In the genomic region with DNA sequence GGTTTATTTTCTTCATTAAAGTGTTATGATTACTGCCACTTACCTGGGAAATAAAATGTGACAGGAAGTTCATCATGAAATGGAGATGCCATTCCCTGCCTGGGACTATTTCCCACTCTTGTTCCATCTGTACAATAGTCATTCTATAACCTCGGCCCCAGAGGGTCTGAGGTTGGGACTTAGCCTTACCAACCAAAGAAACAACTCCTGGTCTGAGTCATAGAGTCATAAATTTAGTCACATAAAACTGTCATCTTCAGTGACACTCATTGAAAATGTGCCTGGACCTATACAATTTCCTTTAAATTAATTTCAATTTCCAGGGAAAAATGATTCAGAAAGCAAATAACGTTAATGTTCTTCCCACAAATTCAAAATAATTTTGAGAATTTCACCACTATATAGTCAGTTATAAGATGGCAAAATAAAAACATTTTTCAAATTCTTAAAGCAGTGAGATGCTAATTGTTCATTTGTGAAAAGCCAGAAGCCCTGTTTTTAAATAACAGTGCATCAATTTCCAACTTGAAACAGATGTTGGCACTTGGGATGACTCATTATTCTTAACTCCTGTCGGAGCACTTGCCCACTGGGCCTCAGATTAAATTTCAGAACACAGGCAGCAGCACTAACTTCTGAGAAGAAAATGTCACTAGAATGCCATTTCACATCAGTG, we compare ENCODE assay signal across 8 cellular contexts.
DNase-seq lines count a peak whose midpoint lies in the region; ATAC-seq and TF ChIP-seq lines count a peak whose summit lies in the region.

No MANE protein-coding gene starts in this region.

- H3K27ac ChIP-seq in SJSA1 (peak overlapping the region; percentile 34), right atrium auricular region (no peak overlapping the region)

- ATAC-seq in HG02763 (IDR thresholded peaks at IDR 0.05; ENCODE audit: unreplicated experiment), result peak; percentile 75

- H3K36me3 ChIP-seq in SJSA1 (no peaks in the 10 kb centered on the region), right atrium auricular region (no peaks in the 10 kb centered on the region)

- TF ChIP-seq CTCF in right atrium auricular region (IDR thresholded peaks at IDR 0.05), result no peak

- H3K9me3 ChIP-seq in SJSA1 (replicated peaks) (no peaks in the 10 kb centered on the region), right atrium auricular region (peaks cover 0 to 9% of the 10 kb centered on the region in 2 donors)

- H3K4me1 ChIP-seq in SJSA1 (replicated peaks) (peaks cover 13% of the 10 kb centered on the region), right atrium auricular region (no peaks in the 10 kb centered on the region)

- H3K27me3 ChIP-seq in SJSA1 (replicated peaks) (no peaks in the 10 kb centered on the region), right atrium auricular region (no peaks in the 10 kb centered on the region)

- H3K4me3 ChIP-seq in SJSA1, result no peak overlapping the region
- H3K4me3 ChIP-seq in right atrium auricular region, result no peak overlapping the region

- DNase-seq in NOMO-1 treated with DMSO at 0.1 percent for 48 hours (lab: John Stamatoyannopoulos, UW; ENCODE audit: unreplicated experiment) (peak; percentile 7), NOMO-1 treated with dmso at 0.1 percent for 144 hours (lab: John Stamatoyannopoulos, UW; ENCODE audit: unreplicated experiment) (no peak), SJSA1 (ENCODE audit: low read depth in 1 of 2, low spot score in 2 of 2) (peak in 1 of 2 experiments; percentile 57), renal cortical epithelial cell (ENCODE audit: low read depth) (peak; percentile 22), NCI-H510A treated with DMSO at 0.1 percent for 48 hours (lab: John Stamatoyannopoulos, UW) (no peak), right atrium auricular region (ENCODE audit: low spot score) (no peak), globus pallidus (ENCODE audit: low spot score) (no peak)

Comparison
In these comparisons a context has a peak if more than half of its experiments do, and no peak if none do; other contexts are left out.
1. DNase-seq: peak in NOMO-1 treated with DMSO at 0.1 percent for 48 hours (single experiment) and renal cortical epithelial cell (single experiment); none in NOMO-1 treated with dmso at 0.1 percent for 144 hours (single experiment), NCI-H510A treated with DMSO at 0.1 percent for 48 hours (single experiment), right atrium auricular region (single experiment) and globus pallidus (single experiment).